In genomic region chr12:111343181-111343580, GRCh38 we compare ENCODE assay signal across 28 cellular contexts.
"Had no signal": no experiment of that assay in that cellular context is flagged by ENCODE, and none has a peak within 500 bp of the region (broad histone marks: within the 10 kb centered on the region; RNA-seq: fewer than 3 reads in every experiment).

No MANE protein-coding gene starts in this region.

- ATAC-seq: stimulated activated effector memory CD8-positive, alpha-beta T cell treated with anti-CD3 and anti-CD28 coated beads, Interleukin-12 subunit alpha, Interleukin-12 subunit beta, amount 100 ng/mL, for 72 hours; stimulated activated memory B cell treated with anti-CD40 and anti-IgM and Interleukin-4, amounts not matched to agents 10 μg/mL and 1 μg/mL and 100 μg/mL, for 72 hours; stimulated activated naive B cell treated with anti-CD40 and anti-IgM and Interleukin-4, amounts not matched to agents 10 μg/mL and 1 μg/mL and 100 μg/mL, for 72 hours; stimulated activated naive CD8-positive, alpha-beta T cell treated with anti-CD3 and anti-CD28 coated beads, Interleukin-15, amount 100 ng/mL, for 72 hours; stimulated activated naive CD8-positive, alpha-beta T cell treated with anti-CD3 and anti-CD28 coated beads, Interleukin-15, Interleukin-2, amounts not matched to agents 100 U/mL and 50 U/mL, for 24 hours; upper lobe of right lung had no signal

- H3K27ac ChIP-seq: stomach, suprapubic skin, testis, thoracic aorta, thyroid gland, tibial artery, tibial nerve, transverse colon, upper lobe of left lung, upper lobe of right lung, uterus, vagina had no signal

- H3K27ac Mint-ChIP-seq: stimulated activated effector memory CD8-positive, alpha-beta T cell treated with anti-CD3 and anti-CD28 coated beads, Interleukin-12 subunit alpha, Interleukin-12 subunit beta, amount 100 ng/mL, for 72 hours; stimulated activated memory B cell treated with anti-CD40 and anti-IgM and Interleukin-4, amounts not matched to agents 10 μg/mL and 1 μg/mL and 100 μg/mL, for 72 hours; stimulated activated naive B cell treated with anti-CD40 and anti-IgM and Interleukin-4, amounts not matched to agents 10 μg/mL and 1 μg/mL and 100 μg/mL, for 72 hours; stimulated activated naive CD8-positive, alpha-beta T cell treated with anti-CD3 and anti-CD28 coated beads, Interleukin-15, amount 100 ng/mL, for 72 hours; stimulated activated naive CD8-positive, alpha-beta T cell treated with anti-CD3 and anti-CD28 coated beads, Interleukin-15, Interleukin-2, amounts not matched to agents 100 ng/mL and 50 ng/mL, for 24 hours; type B pancreatic cell had no signal

- H3K4me1 ChIP-seq: suprapubic skin, testis, thyroid gland, tibial artery, tibial nerve, transverse colon, upper lobe of left lung, upper lobe of right lung, uterus, vagina had no signal

- H3K9me3 Mint-ChIP-seq: stimulated activated naive CD8-positive, alpha-beta T cell treated with anti-CD3 and anti-CD28 coated beads, Interleukin-15, Interleukin-2, amounts not matched to agents 100 ng/mL and 50 ng/mL, for 24 hours; type B pancreatic cell had no signal

- H3K36me3 Mint-ChIP-seq: stimulated activated effector memory CD8-positive, alpha-beta T cell treated with anti-CD3 and anti-CD28 coated beads, Interleukin-12 subunit alpha, Interleukin-12 subunit beta, amount 100 ng/mL, for 72 hours; stimulated activated memory B cell treated with anti-CD40 and anti-IgM and Interleukin-4, amounts not matched to agents 10 μg/mL and 1 μg/mL and 100 μg/mL, for 72 hours; stimulated activated naive B cell treated with anti-CD40 and anti-IgM and Interleukin-4, amounts not matched to agents 10 μg/mL and 1 μg/mL and 100 μg/mL, for 72 hours had no signal

- H3K4me3 Mint-ChIP-seq: stimulated activated effector memory CD8-positive, alpha-beta T cell treated with anti-CD3 and anti-CD28 coated beads, Interleukin-12 subunit alpha, Interleukin-12 subunit beta, amount 100 ng/mL, for 72 hours; stimulated activated memory B cell treated with anti-CD40 and anti-IgM and Interleukin-4, amounts not matched to agents 10 μg/mL and 1 μg/mL and 100 μg/mL, for 72 hours; stimulated activated naive B cell treated with anti-CD40 and anti-IgM and Interleukin-4, amounts not matched to agents 10 μg/mL and 1 μg/mL and 100 μg/mL, for 72 hours; stimulated activated naive CD8-positive, alpha-beta T cell treated with anti-CD3 and anti-CD28 coated beads, Interleukin-15, amount 100 ng/mL, for 72 hours; stimulated activated naive CD8-positive, alpha-beta T cell treated with anti-CD3 and anti-CD28 coated beads, Interleukin-15, Interleukin-2, amounts not matched to agents 100 ng/mL and 50 ng/mL, for 24 hours; type B pancreatic cell had no signal

- H3K27me3 ChIP-seq: stomach, suprapubic skin, testis, thyroid gland, tibial artery, tibial nerve, transverse colon, upper lobe of left lung, upper lobe of right lung, uterus, vagina had no signal

- H3K4me1 Mint-ChIP-seq: stimulated activated effector memory CD8-positive, alpha-beta T cell treated with anti-CD3 and anti-CD28 coated beads, Interleukin-12 subunit alpha, Interleukin-12 subunit beta, amount 100 ng/mL, for 72 hours; stimulated activated naive CD8-positive, alpha-beta T cell treated with anti-CD3 and anti-CD28 coated beads, Interleukin-15, amount 100 ng/mL, for 72 hours had no signal

- DNase-seq: stimulated activated CD4-positive, alpha-beta T cell treated with anti-CD3 and anti-CD28 coated beads, Interleukin-2, amount 100 ng/mL, for 48 hours; stimulated activated CD4-positive, alpha-beta T cell treated with anti-CD3 and anti-CD28 coated beads, Interleukin-4, amount 100 ng/mL, for 1 hour; stimulated activated CD4-positive, alpha-beta T cell treated with anti-CD3 and anti-CD28 coated beads, Interleukin-4, amount 100 ng/mL, for 24 hours; stimulated activated CD4-positive, alpha-beta T cell treated with anti-CD3 and anti-CD28 coated beads, Interleukin-4, amount 100 ng/mL, for 4 hours; stimulated activated CD8-positive, alpha-beta memory T cell treated with anti-CD3 and anti-CD28 coated beads, Interleukin-4, amount 100 ng/mL, for 48 hours; stimulated activated naive B cell treated with anti-CD40 and anti-IgM and Interleukin-4, amounts not matched to agents 10 μg/mL and 1 μg/mL and 100 μg/mL, for 72 hours; stimulated activated naive CD4-positive, alpha-beta T cell; stimulated activated naive CD4-positive, alpha-beta T cell treated with Interleukin-2 at 50 U/mL for 16 hours; stimulated activated naive CD8-positive, alpha-beta T cell treated with anti-CD3 and anti-CD28 coated beads, Interleukin-15, amount 100 ng/mL, for 72 hours; stimulated activated naive CD8-positive, alpha-beta T cell treated with anti-CD3 and anti-CD28 coated beads, Interleukin-15, Interleukin-2, amounts not matched to agents 100 U/mL and 50 U/mL, for 24 hours; stomach; substantia nigra; testis; thyroid gland; tibial artery; transverse colon; trophoblast cell; upper lobe of left lung; upper lobe of right lung; uterus had no signal

- H3K27me3 Mint-ChIP-seq: stimulated activated memory B cell treated with anti-CD40 and anti-IgM and Interleukin-4, amounts not matched to agents 10 μg/mL and 1 μg/mL and 100 μg/mL, for 72 hours; stimulated activated naive B cell treated with anti-CD40 and anti-IgM and Interleukin-4, amounts not matched to agents 10 μg/mL and 1 μg/mL and 100 μg/mL, for 72 hours; stimulated activated naive CD8-positive, alpha-beta T cell treated with anti-CD3 and anti-CD28 coated beads, Interleukin-15, amount 100 ng/mL, for 72 hours; stimulated activated naive CD8-positive, alpha-beta T cell treated with anti-CD3 and anti-CD28 coated beads, Interleukin-15, Interleukin-2, amounts not matched to agents 100 ng/mL and 50 ng/mL, for 24 hours; type B pancreatic cell had no signal

- H3K4me3 ChIP-seq: stomach, suprapubic skin, testis, thoracic aorta, thyroid gland, tibial artery, tibial nerve, transverse colon, upper lobe of left lung, upper lobe of right lung, uterus, vagina had no signal

- H3K9me3 ChIP-seq: testis, thyroid gland, upper lobe of right lung, uterus had no signal

- H3K36me3 ChIP-seq: stomach, suprapubic skin, thoracic aorta, thyroid gland, tibial artery, transverse colon, upper lobe of left lung, upper lobe of right lung, uterus, vagina had no signal
